In the genomic region with DNA sequence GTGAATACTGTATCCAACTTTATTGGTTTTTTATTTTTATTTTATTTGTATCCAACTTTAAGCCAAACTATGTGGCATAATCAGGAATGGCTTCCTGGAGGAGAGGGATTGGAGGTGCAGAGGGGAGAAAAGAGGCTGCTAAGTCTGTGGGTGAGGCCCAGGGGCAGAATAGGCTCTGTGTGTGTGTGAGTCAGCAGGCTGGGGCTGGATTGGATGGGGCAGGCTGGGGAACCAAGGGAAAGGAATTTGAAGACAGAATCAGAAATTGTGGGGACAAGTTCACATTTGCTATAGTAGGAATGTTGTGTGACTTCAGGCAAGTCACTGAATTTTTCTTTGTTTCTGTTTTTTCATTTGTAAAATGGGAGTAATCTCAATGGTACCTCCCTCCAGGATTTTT, we compare ENCODE assay signal across 1 cellular context.
TF ChIP-seq lines count a peak whose summit lies in the region.

No MANE protein-coding gene starts in this region.

TF ChIP-seq in IMR-90, 13 proteins besides CTCF, POLR2A, EP300 and RAD21:
- TF ChIP-seq MAZ (IDR thresholded peaks at IDR 0.05; ENCODE audit: borderline replicate concordance, low read depth, low read length) (no peak), MAFK (IDR thresholded peaks at IDR 0.05; ENCODE audit: low read depth, low read length) (no peak), SMC3 (IDR thresholded peaks at IDR 0.05; ENCODE audit: low read depth, low read length) (no peak), CEBPB (IDR thresholded peaks at IDR 0.05; ENCODE audit: low read depth, low read length) (no peak), RFX5 (IDR thresholded peaks at IDR 0.05; ENCODE audit: low read depth, low read length) (no peak), BHLHE40 (IDR thresholded peaks at IDR 0.05; ENCODE audit: low read depth, low read length) (no peak), MXI1 (IDR thresholded peaks at IDR 0.05; ENCODE audit: borderline replicate concordance, low read depth, low read length) (no peak), FOS (IDR thresholded peaks at IDR 0.05; ENCODE audit: low read depth, low read length) (no peak), RCOR1 (IDR thresholded peaks at IDR 0.05; ENCODE audit: insufficient replicate concordance, low read length) (no peak), NFE2L2 (IDR thresholded peaks at IDR 0.05; ENCODE audit: low read depth, low read length) (no peak), CHD1 (IDR thresholded peaks at IDR 0.05; ENCODE audit: low read depth, low read length) (no peak)
- TF ChIP-seq, protein P1, sequence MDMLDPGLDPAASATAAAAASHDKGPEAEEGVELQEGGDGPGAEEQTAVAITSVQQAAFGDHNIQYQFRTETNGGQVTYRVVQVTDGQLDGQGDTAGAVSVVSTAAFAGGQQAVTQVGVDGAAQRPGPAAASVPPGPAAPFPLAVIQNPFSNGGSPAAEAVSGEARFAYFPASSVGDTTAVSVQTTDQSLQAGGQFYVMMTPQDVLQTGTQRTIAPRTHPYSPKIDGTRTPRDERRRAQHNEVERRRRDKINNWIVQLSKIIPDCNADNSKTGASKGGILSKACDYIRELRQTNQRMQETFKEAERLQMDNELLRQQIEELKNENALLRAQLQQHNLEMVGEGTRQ (IDR thresholded peaks at IDR 0.05; ENCODE audit: low read depth, low read length): no peak
- TF ChIP-seq, protein P2, sequence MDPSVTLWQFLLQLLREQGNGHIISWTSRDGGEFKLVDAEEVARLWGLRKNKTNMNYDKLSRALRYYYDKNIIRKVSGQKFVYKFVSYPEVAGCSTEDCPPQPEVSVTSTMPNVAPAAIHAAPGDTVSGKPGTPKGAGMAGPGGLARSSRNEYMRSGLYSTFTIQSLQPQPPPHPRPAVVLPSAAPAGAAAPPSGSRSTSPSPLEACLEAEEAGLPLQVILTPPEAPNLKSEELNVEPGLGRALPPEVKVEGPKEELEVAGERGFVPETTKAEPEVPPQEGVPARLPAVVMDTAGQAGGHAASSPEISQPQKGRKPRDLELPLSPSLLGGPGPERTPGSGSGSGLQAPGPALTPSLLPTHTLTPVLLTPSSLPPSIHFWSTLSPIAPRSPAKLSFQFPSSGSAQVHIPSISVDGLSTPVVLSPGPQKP (IDR thresholded peaks at IDR 0.05; ENCODE audit: borderline replicate concordance, low read depth, low read length): no peak
